ENCODE assay signal across 1 cellular context in the genomic region with DNA sequence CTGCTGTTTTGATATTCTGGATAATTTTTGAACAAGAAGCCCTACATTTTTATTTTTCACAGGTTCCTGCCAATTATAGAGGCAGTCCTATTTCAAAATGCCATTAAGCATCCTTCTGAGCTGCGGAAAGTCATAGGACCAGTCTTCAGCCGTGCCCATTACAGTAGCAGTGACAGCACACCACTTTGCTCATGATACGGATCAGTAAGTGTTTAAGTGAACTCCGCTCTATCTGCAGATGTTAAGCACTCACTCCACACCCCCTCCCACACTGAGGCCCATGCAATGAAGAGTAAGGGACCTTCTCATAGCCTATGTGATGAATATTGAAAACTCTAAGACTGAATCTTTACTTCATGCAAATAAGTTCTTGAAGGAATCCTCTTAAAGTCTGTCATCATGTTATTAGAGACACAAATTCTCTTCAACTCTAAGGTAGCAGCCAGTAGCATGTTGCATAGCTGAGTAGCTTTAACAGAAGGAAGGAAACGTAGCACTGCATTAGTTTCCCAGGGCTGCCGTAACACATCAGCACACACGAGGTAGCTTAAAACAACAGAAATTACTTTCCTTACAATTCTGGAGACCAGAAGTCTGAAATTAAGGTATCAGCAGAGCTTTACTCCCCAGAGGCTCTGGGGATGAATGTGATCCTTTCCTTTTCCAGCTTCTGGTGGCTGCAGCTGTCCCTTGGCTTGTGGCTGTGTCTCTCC.
TF ChIP-seq lines count a peak whose summit lies in the region.

No MANE protein-coding gene starts in this region.

TF ChIP-seq in WTC11, 78 proteins besides CTCF, POLR2A, EP300 and RAD21 (continued from another document):
- TF ChIP-seq, protein P1, sequence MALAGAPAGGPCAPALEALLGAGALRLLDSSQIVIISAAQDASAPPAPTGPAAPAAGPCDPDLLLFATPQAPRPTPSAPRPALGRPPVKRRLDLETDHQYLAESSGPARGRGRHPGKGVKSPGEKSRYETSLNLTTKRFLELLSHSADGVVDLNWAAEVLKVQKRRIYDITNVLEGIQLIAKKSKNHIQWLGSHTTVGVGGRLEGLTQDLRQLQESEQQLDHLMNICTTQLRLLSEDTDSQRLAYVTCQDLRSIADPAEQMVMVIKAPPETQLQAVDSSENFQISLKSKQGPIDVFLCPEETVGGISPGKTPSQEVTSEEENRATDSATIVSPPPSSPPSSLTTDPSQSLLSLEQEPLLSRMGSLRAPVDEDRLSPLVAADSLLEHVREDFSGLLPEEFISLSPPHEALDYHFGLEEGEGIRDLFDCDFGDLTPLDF (CRISPR knock-in tag; IDR thresholded peaks at IDR 0.05) = no peak
- TF ChIP-seq NFATC4 (CRISPR knock-in tag; IDR thresholded peaks at IDR 0.05) (no peak), ESRRA (CRISPR knock-in tag; IDR thresholded peaks at IDR 0.05; ENCODE audit: borderline replicate concordance) (no peak)
- TF ChIP-seq, protein P2, sequence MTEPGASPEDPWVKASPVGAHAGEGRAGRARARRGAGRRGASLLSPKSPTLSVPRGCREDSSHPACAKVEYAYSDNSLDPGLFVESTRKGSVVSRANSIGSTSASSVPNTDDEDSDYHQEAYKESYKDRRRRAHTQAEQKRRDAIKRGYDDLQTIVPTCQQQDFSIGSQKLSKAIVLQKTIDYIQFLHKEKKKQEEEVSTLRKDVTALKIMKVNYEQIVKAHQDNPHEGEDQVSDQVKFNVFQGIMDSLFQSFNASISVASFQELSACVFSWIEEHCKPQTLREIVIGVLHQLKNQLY (CRISPR knock-in tag; IDR thresholded peaks at IDR 0.05) = no peak
